Comparison of ENCODE assay signal across 1 cellular context in genomic region chr22:20571078-20571503, GRCh38.
TF ChIP-seq lines count a peak whose summit lies in the region.

No MANE protein-coding gene starts in this region.

TF ChIP-seq in IMR-90, 13 proteins besides CTCF, POLR2A, EP300 and RAD21:
- no peak for TF ChIP-seq BHLHE40 (IDR thresholded peaks at IDR 0.05; ENCODE audit: low read depth, low read length)
- TF ChIP-seq NFE2L2 (IDR thresholded peaks at IDR 0.05; ENCODE audit: low read depth, low read length): no peak
- TF ChIP-seq CHD1 (IDR thresholded peaks at IDR 0.05; ENCODE audit: low read depth, low read length): no peak
- TF ChIP-seq MAZ (IDR thresholded peaks at IDR 0.05; ENCODE audit: borderline replicate concordance, low read depth, low read length): no peak
- TF ChIP-seq MXI1 (IDR thresholded peaks at IDR 0.05; ENCODE audit: borderline replicate concordance, low read depth, low read length): no peak
- TF ChIP-seq RCOR1 (IDR thresholded peaks at IDR 0.05; ENCODE audit: insufficient replicate concordance, low read length): no peak
- no peak for TF ChIP-seq CEBPB (IDR thresholded peaks at IDR 0.05; ENCODE audit: low read depth, low read length)
- TF ChIP-seq RFX5 (IDR thresholded peaks at IDR 0.05; ENCODE audit: low read depth, low read length): no peak
- TF ChIP-seq, protein P1, sequence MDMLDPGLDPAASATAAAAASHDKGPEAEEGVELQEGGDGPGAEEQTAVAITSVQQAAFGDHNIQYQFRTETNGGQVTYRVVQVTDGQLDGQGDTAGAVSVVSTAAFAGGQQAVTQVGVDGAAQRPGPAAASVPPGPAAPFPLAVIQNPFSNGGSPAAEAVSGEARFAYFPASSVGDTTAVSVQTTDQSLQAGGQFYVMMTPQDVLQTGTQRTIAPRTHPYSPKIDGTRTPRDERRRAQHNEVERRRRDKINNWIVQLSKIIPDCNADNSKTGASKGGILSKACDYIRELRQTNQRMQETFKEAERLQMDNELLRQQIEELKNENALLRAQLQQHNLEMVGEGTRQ (IDR thresholded peaks at IDR 0.05; ENCODE audit: low read depth, low read length): no peak
- TF ChIP-seq FOS (IDR thresholded peaks at IDR 0.05; ENCODE audit: low read depth, low read length): no peak
- no peak for TF ChIP-seq ELK1 (IDR thresholded peaks at IDR 0.05; ENCODE audit: borderline replicate concordance, low read depth, low read length)
- TF ChIP-seq MAFK (IDR thresholded peaks at IDR 0.05; ENCODE audit: low read depth, low read length): no peak
- no peak for TF ChIP-seq SMC3 (IDR thresholded peaks at IDR 0.05; ENCODE audit: low read depth, low read length)
